8 cellular contexts compared by ENCODE assay signal in the genomic region with DNA sequence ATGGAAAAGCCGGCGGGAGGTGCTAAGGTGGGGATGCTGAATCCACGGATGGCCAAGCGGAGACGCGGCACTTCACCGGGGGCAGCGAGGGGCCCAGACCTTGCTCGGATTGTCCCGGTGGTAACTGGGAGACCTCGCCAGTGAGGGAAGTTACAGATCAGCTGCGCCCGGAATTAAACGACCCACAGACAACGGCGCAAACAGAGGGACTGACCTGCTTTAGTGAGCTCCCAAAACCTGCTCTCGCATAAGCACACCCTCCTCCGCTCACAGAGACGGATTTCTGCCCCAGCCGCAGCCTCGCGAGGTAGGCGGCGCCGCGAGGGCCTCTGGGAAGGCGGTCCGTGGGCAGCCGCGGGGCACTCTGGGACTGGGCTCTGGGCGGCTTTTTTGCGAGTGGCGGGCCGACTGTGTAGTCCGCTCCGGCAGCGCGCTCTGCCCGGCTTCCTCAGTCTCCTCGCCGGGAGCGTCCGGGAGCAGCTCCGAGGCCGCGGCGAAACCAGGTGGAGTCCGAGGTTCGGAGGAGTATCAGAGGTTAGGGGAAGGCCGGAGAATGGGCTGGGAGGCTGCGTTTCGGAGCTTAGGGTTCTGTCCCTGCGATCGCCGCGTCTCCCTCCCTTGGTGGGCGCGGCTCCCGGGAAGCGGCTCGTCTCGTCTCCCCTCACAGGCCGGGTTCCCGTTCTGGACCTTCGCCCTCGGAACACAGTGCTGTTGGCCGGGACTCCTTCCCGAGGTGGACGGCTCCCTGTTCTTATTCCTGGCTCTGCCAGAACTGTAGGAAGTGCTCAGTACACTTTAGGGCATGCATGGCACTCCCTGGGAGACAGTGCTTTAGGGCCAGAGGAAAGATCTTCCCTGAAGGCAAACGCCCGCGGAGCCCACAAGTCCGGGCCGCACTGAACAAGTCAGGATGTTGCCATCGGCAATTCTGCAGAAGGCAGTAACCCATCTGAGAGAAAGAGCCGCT. TPM values are rescaled to one million over a fixed set of nuclear protein-coding genes. Genes with fewer than 3 reads are reported as not detected.
DNase-seq lines count a peak whose midpoint lies in the region; ATAC-seq and TF ChIP-seq lines count a peak whose summit lies in the region.

A gene with protein sequence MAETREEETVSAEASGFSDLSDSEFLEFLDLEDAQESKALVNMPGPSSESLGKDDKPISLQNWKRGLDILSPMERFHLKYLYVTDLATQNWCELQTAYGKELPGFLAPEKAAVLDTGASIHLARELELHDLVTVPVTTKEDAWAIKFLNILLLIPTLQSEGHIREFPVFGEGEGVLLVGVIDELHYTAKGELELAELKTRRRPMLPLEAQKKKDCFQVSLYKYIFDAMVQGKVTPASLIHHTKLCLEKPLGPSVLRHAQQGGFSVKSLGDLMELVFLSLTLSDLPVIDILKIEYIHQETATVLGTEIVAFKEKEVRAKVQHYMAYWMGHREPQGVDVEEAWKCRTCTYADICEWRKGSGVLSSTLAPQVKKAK (plus strand): TSS at position 393 of the 967 bp plus-strand sequence. CDS start 5,778 bp downstream, outside the sequence.

- H3K4me3 ChIP-seq in BLaER1 treated with 17β-estradiol and CSF1 and Interleukin-3, amounts not matched to agents 10 nM and 100 nM: peak within 1 kb of the TSS; percentile 67 to 91 (median 84)
- H3K4me3 ChIP-seq in OCI-LY7 (ENCODE audit: low read depth, low read length, poor library complexity, severe bottlenecking): peak within 1 kb of the TSS; percentile 71
- H3K4me3 ChIP-seq in mucosa of descending colon: peak within 1 kb of the TSS; percentile 52

- no peak for TF ChIP-seq CTCF in OCI-LY7 (conservative IDR thresholded peaks at IDR 0.05; ENCODE audit: low read length)
- no peak for TF ChIP-seq CTCF in mucosa of descending colon (IDR thresholded peaks at IDR 0.05)

- BruUV-seq in OCI-LY7 (replicated peaks; lab: Mats Ljungman, UMichigan): no TSS peak

- ATAC-seq in GM19328 (IDR thresholded peaks at IDR 0.05; ENCODE audit: unreplicated experiment) (peak; percentile 91), mucosa of descending colon (peak; percentile 99)

- DNase-seq in HPDE6-E6E7 (ENCODE audit: extremely low spot score) (peak; percentile 47), OCI-LY7 (ENCODE audit: low spot score) (peak; percentile 82), activated T-cell treated with anti-CD3 and anti-CD28 coated beads for 4 hours (peak; percentile 79), epithelial cell of prostate (ENCODE audit: low read depth, low spot score) (no peak), mucosa of descending colon (peak; percentile 87 to 89 (median 87))
- DNase-seq in stimulated activated CD8-positive, alpha-beta memory T cell treated with anti-CD3 and anti-CD28 coated beads, Interleukin-4, amount 100 ng/mL, for 1 hour (ENCODE audit: low read depth in 2 of 2, low spot score in 1 of 2): peak; percentile 55 to 64

- H3K36me3 ChIP-seq in BLaER1 treated with 17β-estradiol and CSF1 and Interleukin-3, amounts not matched to agents 10 nM and 100 nM: peaks cover 40 to 77% (median 71%) of the 10 kb centered on the region in 11 experiments
- H3K36me3 ChIP-seq in OCI-LY7 (ENCODE audit: insufficient read depth, low read length) (no peaks in the 10 kb centered on the region; the same call in 1 of the 2 replicates), mucosa of descending colon (ENCODE audit: low read depth) (no peaks in the 10 kb centered on the region)

- peak within 1 kb of the TSS; percentile 85 to 97 (median 91) for H3K4me2 ChIP-seq in BLaER1 treated with 17β-estradiol and CSF1 and Interleukin-3, amounts not matched to agents 10 nM and 100 nM
- peak within 1 kb of the TSS; percentile 82 for H3K4me2 ChIP-seq in OCI-LY7 (ENCODE audit: low read length)

- POLR2A ChIA-PET in OCI-LY7 (lab: Charles Lee): interaction anchor here (1.0 to 1.8 kb wide), 4 partner anchors 8 to 82 kb away, joined by 3 to 9 read pairs (median 4); a partner anchor contains a TSS

- intact Hi-C loops in OCI-LY7 (cut with micrococcal nuclease; ENCODE audit: unreplicated experiment): no loop called here
- intact Hi-C loops in mucosa of descending colon (cut with DNase I, micrococcal nuclease): no loop called here

- H3K27me3 ChIP-seq in BLaER1 treated with 17β-estradiol and CSF1 and Interleukin-3, amounts not matched to agents 10 nM and 100 nM: no peaks in the 10 kb centered on the region

- H3K27ac ChIP-seq in BLaER1 treated with 17β-estradiol and CSF1 and Interleukin-3, amounts not matched to agents 10 nM and 100 nM: peak within 1 kb of the TSS; percentile 61 to 86 (median 84)
- peak within 1 kb of the TSS; percentile 29 for H3K27ac ChIP-seq in OCI-LY7 (ENCODE audit: low read depth, low read length, poor library complexity, severe bottlenecking)
- peak within 1 kb of the TSS; percentile 2 for H3K27ac ChIP-seq in epithelial cell of prostate

- H3K9me2 ChIP-seq in OCI-LY7 (ENCODE audit: insufficient read depth, low read length): no peaks in the 10 kb centered on the region

- H3K4me1 ChIP-seq in BLaER1 treated with 17β-estradiol and CSF1 and Interleukin-3, amounts not matched to agents 10 nM and 100 nM: peaks cover 12 to 19% (median 16%) of the 10 kb centered on the region in 10 experiments
- peaks cover 18% of the 10 kb centered on the region for H3K4me1 ChIP-seq in OCI-LY7 (ENCODE audit: insufficient read depth, low read length, poor library complexity, severe bottlenecking)
- peaks cover 12% of the 10 kb centered on the region for H3K4me1 ChIP-seq in mucosa of descending colon (ENCODE audit: low read depth)

- H3K9ac ChIP-seq in BLaER1 treated with 17β-estradiol and CSF1 and Interleukin-3, amounts not matched to agents 10 nM and 100 nM: peak within 1 kb of the TSS; percentile 84 to 91 (median 88)

- peak within 1 kb of the TSS; percentile 90 for H2AFZ ChIP-seq in OCI-LY7 (ENCODE audit: low read length)

- 0 out of 2 replicates have a peak, but pooled peaks cover 3% of the 10 kb centered on the region for H3K79me2 ChIP-seq in OCI-LY7 (ENCODE audit: insufficient read depth, low read depth, low read length)

- no peaks in the 10 kb centered on the region for H4K20me1 ChIP-seq in BLaER1 treated with 17β-estradiol and CSF1 and Interleukin-3, amounts not matched to agents 10 nM and 100 nM
- H4K20me1 ChIP-seq in OCI-LY7 (ENCODE audit: insufficient read depth, low read length): no peaks in the 10 kb centered on the region

- peaks cover 71 to 87% (median 80%) of the 10 kb centered on the region in 11 experiments for H3K9me3 ChIP-seq in BLaER1 treated with 17β-estradiol and CSF1 and Interleukin-3, amounts not matched to agents 10 nM and 100 nM (replicated peaks in 1 of 11)
- peaks cover 19% of the 10 kb centered on the region; the same call in 1 of the 2 replicates for H3K9me3 ChIP-seq in OCI-LY7 (ENCODE audit: low read length)
- H3K9me3 ChIP-seq in mucosa of descending colon: peaks cover 44% of the 10 kb centered on the region

- CTCF ChIA-PET in OCI-LY7 (lab: Charles Lee; ENCODE audit: unreplicated experiment): interaction anchor here (0.5 to 0.7 kb wide), 2 partner anchors 23 to 933 kb away, joined by 4 read pairs; a partner anchor contains a TSS

RNA-seq across cellular contexts. Expression of the gene that starts here (rescaled TPM):
- total RNA-seq in OCI-LY7 (2014; rRNA removed; shearing (Covaris generic)): 11.2 and 12.2 TPM in 2 replicates
- 10.2 and 12.7 TPM in 2 replicates for total RNA-seq in OCI-LY7 (2022)
- total RNA-seq in mucosa of descending colon: 1 to 10 TPM; 4.9 to 8.8 (median 8.2) TPM

Comparison
In these comparisons a context has a peak if more than half of its experiments do, and no peak if none do; other contexts are left out.
1. H3K27ac ChIP-seq: peak in every context shown above with its lines; median percentile 84 in BLaER1 treated with 17β-estradiol and CSF1 and Interleukin-3, amounts not matched to agents 10 nM and 100 nM; 29 in OCI-LY7; 2 in epithelial cell of prostate.